Comparison of ENCODE assay signal across 10 cellular contexts in the genomic region with DNA sequence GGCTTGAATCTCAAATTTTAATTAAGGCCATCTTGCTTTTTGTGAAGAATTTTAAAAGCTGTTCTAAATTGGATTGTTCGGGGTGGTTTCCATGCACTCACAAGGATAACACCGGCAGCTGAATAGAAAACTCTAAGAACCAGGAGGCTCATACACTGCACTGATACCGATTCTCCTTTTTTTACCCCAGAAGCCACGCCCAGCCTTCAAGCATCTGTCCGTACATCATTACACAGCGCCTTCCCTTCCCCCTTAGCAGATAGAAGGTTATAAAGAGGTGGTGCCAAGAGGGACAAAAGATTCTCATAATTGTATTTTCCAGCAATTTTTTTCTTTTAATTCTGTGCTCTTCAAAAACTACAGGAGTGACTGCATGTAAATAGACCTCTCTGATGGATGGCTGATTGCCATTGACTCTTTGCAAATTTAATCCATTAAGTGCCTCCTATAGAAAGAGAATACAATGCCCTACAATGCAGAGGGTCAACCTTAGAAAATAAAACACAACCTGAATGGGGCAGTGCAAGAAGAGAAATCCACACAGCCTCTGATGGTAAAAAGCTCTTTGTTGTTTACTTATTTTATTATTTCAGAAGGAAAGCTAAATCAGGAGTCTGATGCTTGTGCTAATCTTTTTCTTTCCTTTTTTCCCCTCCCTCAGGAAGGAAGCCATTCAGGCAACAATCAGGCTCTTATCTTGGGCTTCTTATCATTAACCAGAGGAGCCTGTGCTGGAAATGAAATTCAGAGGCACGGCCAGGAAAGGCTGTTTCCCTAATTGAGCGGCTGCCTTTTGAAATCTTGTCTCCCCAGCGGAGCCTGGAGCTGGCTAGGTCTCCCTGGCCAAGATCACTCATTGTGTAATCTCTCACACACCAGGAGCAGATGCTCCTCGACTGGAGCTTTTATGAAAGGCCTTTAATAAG.
DNase-seq lines count a peak whose midpoint lies in the region; ATAC-seq and TF ChIP-seq lines count a peak whose summit lies in the region.
"Had no signal": no experiment of that assay in that cellular context is flagged by ENCODE, and none has a peak within 500 bp of the region (broad histone marks: within the 10 kb centered on the region; RNA-seq: fewer than 3 reads in every experiment).

No MANE protein-coding gene starts in this region.

- in situ Hi-C loops in G401 (cut with HindIII; ENCODE audit: low sequenced_read_pairs): no loop called here

- peak overlapping the region; percentile 23 for H3K27ac ChIP-seq in neuronal stem cell (replicated peaks; ENCODE audit: low read length)

- H3K9ac ChIP-seq in neuronal stem cell (ENCODE audit: low read depth, low read length, poor library complexity): no peak overlapping the region

- H4K91ac ChIP-seq in neuronal stem cell (ENCODE audit: low read depth, low read length, poor library complexity): no peak overlapping the region

- H3K4ac ChIP-seq in neuronal stem cell (ENCODE audit: low read length): no peak overlapping the region

- no peak overlapping the region for H4K8ac ChIP-seq in neuronal stem cell (ENCODE audit: low read depth, low read length)

- no CpG with 5 or more reads among the region's 10 CpGs for WGBS in neuronal stem cell (ENCODE audit: extremely low coverage in 2 of 2, insufficient read length in 2 of 2, insufficient replicate concordance in 1 of 2), 2 donors

- H3K4me2 ChIP-seq in neuronal stem cell (ENCODE audit: insufficient read depth, low read length, poor library complexity, severe bottlenecking): no peak overlapping the region

- no peak overlapping the region for H3K4me3 ChIP-seq in fibroblast of pulmonary artery (replicated peaks; ENCODE audit: low read depth, low read length)
- H3K4me3 ChIP-seq in neuronal stem cell (ENCODE audit: low read length in 2 of 2): no peak overlapping the region

- no peaks in the 10 kb centered on the region for H3K27me3 ChIP-seq in neuronal stem cell (ENCODE audit: control insufficient read depth in 3 of 3, insufficient read depth in 3 of 3, low read depth in 1 of 3, low read length in 3 of 3)

- H3K18ac ChIP-seq in neuronal stem cell (ENCODE audit: low read length): no peak overlapping the region

- H2BK12ac ChIP-seq in neuronal stem cell (ENCODE audit: low read length): no peak overlapping the region

- no peaks in the 10 kb centered on the region for H3K79me1 ChIP-seq in neuronal stem cell (ENCODE audit: low read depth, low read length)

- H3K9me3 ChIP-seq in neuronal stem cell (replicated peaks in 1 of 2; ENCODE audit: control insufficient read depth in 2 of 2, insufficient read depth in 1 of 2, low read depth in 1 of 2, low read length in 2 of 2): peaks cover 2 to 20% of the 10 kb centered on the region in 2 donors

- no peak overlapping the region for H2BK15ac ChIP-seq in neuronal stem cell (ENCODE audit: low read length)

- H3K23ac ChIP-seq in neuronal stem cell (ENCODE audit: low read depth, low read length, poor library complexity): no peak overlapping the region

- no peak overlapping the region for H2BK120ac ChIP-seq in neuronal stem cell (ENCODE audit: low read depth, low read length)

- H3K36me3 ChIP-seq in neuronal stem cell (replicated peaks in 1 of 2; ENCODE audit: control insufficient read depth in 2 of 2, insufficient read depth in 2 of 2, low read length in 2 of 2): no peaks in the 10 kb centered on the region

- H3K14ac ChIP-seq in neuronal stem cell (ENCODE audit: low read length): no peak overlapping the region

- no peak for ATAC-seq in GM18498 (IDR thresholded peaks at IDR 0.05; ENCODE audit: unreplicated experiment)

- no peak for TF ChIP-seq CTCF in fibroblast of pulmonary artery (IDR thresholded peaks at IDR 0.05; ENCODE audit: low read length, missing control alignments)

- no peak overlapping the region for H2BK5ac ChIP-seq in neuronal stem cell (ENCODE audit: low read length)

- peaks cover 10 to 12% of the 10 kb centered on the region in 2 donors for H3K4me1 ChIP-seq in neuronal stem cell (ENCODE audit: control insufficient read depth in 2 of 2, insufficient read depth in 1 of 2, low read depth in 1 of 2, low read length in 2 of 2)

- peak overlapping the region; percentile 56 for H2AFZ ChIP-seq in neuronal stem cell (ENCODE audit: low read length)

- DNase-seq in DMS 273 treated with DMSO at 0.1 percent for 48 hours (lab: John Stamatoyannopoulos, UW) (peak; percentile 72), NCI-H524 treated with DMSO at 0.1 percent for 48 hours (lab: John Stamatoyannopoulos, UW) (peak; percentile 70), fibroblast of pulmonary artery (ENCODE audit: low read depth) (peak; percentile 77), neuronal stem cell (ENCODE audit: low spot score) (peak; percentile 53), EL (no peak), G401 (ENCODE audit: low spot score) (no peak)
- no peak for DNase-seq in stimulated activated CD4-positive, alpha-beta T cell treated with anti-CD3 and anti-CD28 coated beads, Interleukin-4, amount 100 ng/mL, for 4 hours
- DNase-seq: activated effector memory CD4-positive, alpha-beta T cell treated with Interleukin-2 at 50 U/mL for 16 hours; stimulated activated CD4-positive, alpha-beta T cell treated with anti-CD3 and anti-CD28 coated beads, Interleukin-4, amount 100 ng/mL, for 1 hour had no signal

- H2AK5ac ChIP-seq in neuronal stem cell (ENCODE audit: low read depth, low read length): no peak overlapping the region

Comparison
In these comparisons a context has a peak if more than half of its experiments do, and no peak if none do; other contexts are left out.
1. DNase-seq: peak in DMS 273 treated with DMSO at 0.1 percent for 48 hours (single experiment), NCI-H524 treated with DMSO at 0.1 percent for 48 hours (single experiment), fibroblast of pulmonary artery (single experiment) and neuronal stem cell (single experiment); none in EL (single experiment), G401 (single experiment) and stimulated activated CD4-positive, alpha-beta T cell treated with anti-CD3 and anti-CD28 coated beads, Interleukin-4, amount 100 ng/mL, for 4 hours (0 of 2).